ENCODE assay signal across 1 cellular context in the genomic region with DNA sequence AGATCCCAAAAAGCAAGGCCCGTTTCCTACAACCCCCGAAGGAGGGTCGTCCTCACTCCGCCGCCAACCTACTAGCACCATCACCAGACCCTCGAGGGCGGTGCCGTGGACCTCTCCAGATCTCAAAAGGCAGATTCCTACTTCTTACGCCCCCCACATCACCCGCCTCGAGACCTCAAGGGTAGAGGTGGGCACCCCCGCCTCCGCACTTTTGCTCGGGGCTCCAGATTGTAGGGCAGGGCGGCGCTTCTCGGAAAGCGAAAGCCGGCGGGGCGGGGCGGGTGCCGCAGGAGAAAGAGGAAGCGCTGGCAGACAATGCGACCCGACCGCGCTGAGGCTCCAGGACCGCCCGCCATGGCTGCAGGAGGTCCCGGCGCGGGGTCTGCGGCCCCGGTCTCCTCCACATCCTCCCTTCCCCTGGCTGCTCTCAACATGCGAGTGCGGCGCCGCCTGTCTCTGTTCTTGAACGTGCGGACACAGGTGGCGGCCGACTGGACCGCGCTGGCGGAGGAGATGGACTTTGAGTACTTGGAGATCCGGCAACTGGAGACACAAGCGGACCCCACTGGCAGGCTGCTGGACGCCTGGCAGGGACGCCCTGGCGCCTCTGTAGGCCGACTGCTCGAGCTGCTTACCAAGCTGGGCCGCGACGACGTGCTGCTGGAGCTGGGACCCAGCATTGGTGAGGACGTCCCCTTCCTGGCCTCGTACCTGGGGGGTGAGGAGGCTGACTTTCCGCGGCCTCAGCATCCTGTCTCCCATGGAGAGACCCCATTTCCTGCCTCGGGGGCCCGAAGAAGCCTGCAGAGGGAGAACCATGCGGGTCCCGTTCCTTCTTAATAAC.
TF ChIP-seq lines count a peak whose summit lies in the region.

A gene (plus strand): TSS at position 315 of the 844 bp plus-strand sequence. CDS start 40 bp downstream, at position 355.

TF ChIP-seq in HepG2, 621 proteins besides CTCF, POLR2A, EP300 and RAD21 (continued from another document and continues in another):
- TF ChIP-seq, protein P1, sequence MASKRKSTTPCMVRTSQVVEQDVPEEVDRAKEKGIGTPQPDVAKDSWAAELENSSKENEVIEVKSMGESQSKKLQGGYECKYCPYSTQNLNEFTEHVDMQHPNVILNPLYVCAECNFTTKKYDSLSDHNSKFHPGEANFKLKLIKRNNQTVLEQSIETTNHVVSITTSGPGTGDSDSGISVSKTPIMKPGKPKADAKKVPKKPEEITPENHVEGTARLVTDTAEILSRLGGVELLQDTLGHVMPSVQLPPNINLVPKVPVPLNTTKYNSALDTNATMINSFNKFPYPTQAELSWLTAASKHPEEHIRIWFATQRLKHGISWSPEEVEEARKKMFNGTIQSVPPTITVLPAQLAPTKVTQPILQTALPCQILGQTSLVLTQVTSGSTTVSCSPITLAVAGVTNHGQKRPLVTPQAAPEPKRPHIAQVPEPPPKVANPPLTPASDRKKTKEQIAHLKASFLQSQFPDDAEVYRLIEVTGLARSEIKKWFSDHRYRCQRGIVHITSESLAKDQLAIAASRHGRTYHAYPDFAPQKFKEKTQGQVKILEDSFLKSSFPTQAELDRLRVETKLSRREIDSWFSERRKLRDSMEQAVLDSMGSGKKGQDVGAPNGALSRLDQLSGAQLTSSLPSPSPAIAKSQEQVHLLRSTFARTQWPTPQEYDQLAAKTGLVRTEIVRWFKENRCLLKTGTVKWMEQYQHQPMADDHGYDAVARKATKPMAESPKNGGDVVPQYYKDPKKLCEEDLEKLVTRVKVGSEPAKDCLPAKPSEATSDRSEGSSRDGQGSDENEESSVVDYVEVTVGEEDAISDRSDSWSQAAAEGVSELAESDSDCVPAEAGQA (IDR thresholded peaks at IDR 0.05; ENCODE audit: low read depth), result no peak
- TF ChIP-seq, protein P1 (CRISPR knock-in tag; IDR thresholded peaks at IDR 0.05; ENCODE audit: borderline replicate concordance), result no peak
- no peak; the same call in 1 of the 2 replicates for TF ChIP-seq MYNN (CRISPR knock-in tag; IDR thresholded peaks at IDR 0.05; ENCODE audit: low read depth)
- TF ChIP-seq, protein P2, sequence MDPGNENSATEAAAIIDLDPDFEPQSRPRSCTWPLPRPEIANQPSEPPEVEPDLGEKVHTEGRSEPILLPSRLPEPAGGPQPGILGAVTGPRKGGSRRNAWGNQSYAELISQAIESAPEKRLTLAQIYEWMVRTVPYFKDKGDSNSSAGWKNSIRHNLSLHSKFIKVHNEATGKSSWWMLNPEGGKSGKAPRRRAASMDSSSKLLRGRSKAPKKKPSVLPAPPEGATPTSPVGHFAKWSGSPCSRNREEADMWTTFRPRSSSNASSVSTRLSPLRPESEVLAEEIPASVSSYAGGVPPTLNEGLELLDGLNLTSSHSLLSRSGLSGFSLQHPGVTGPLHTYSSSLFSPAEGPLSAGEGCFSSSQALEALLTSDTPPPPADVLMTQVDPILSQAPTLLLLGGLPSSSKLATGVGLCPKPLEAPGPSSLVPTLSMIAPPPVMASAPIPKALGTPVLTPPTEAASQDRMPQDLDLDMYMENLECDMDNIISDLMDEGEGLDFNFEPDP (CRISPR knock-in tag; conservative IDR thresholded peaks at IDR 0.05), result no peak
- peak; percentile 53; the same call in 1 of the 2 replicates for TF ChIP-seq KDM5B (CRISPR knock-in tag; IDR thresholded peaks at IDR 0.05; ENCODE audit: borderline replicate concordance)
- TF ChIP-seq, protein P3, sequence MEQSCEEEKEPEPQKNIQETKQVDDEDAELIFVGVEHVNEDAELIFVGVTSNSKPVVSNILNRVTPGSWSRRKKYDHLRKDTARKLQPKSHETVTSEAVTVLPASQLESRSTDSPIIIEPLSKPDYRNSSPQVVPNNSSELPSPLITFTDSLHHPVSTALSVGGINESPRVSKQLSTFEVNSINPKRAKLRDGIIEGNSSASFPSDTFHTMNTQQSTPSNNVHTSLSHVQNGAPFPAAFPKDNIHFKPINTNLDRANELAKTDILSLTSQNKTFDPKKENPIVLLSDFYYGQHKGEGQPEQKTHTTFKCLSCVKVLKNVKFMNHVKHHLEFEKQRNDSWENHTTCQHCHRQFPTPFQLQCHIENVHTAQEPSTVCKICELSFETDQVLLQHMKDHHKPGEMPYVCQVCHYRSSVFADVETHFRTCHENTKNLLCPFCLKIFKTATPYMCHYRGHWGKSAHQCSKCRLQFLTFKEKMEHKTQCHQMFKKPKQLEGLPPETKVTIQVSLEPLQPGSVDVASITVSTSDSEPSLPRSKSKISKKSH (CRISPR knock-in tag; IDR thresholded peaks at IDR 0.05; ENCODE audit: borderline replicate concordance), result peak; percentile 90; the same call in 1 of the 2 replicates
- no peak for TF ChIP-seq BORCS8-MEF2B (CRISPR knock-in tag; IDR thresholded peaks at IDR 0.05)
- TF ChIP-seq, protein P4, sequence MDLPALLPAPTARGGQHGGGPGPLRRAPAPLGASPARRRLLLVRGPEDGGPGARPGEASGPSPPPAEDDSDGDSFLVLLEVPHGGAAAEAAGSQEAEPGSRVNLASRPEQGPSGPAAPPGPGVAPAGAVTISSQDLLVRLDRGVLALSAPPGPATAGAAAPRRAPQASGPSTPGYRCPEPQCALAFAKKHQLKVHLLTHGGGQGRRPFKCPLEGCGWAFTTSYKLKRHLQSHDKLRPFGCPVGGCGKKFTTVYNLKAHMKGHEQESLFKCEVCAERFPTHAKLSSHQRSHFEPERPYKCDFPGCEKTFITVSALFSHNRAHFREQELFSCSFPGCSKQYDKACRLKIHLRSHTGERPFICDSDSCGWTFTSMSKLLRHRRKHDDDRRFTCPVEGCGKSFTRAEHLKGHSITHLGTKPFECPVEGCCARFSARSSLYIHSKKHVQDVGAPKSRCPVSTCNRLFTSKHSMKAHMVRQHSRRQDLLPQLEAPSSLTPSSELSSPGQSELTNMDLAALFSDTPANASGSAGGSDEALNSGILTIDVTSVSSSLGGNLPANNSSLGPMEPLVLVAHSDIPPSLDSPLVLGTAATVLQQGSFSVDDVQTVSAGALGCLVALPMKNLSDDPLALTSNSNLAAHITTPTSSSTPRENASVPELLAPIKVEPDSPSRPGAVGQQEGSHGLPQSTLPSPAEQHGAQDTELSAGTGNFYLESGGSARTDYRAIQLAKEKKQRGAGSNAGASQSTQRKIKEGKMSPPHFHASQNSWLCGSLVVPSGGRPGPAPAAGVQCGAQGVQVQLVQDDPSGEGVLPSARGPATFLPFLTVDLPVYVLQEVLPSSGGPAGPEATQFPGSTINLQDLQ (CRISPR knock-in tag; IDR thresholded peaks at IDR 0.05), result no peak; the same call in 1 of the 2 replicates
- TF ChIP-seq, protein P5, sequence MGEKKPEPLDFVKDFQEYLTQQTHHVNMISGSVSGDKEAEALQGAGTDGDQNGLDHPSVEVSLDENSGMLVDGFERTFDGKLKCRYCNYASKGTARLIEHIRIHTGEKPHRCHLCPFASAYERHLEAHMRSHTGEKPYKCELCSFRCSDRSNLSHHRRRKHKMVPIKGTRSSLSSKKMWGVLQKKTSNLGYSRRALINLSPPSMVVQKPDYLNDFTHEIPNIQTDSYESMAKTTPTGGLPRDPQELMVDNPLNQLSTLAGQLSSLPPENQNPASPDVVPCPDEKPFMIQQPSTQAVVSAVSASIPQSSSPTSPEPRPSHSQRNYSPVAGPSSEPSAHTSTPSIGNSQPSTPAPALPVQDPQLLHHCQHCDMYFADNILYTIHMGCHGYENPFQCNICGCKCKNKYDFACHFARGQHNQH (CRISPR knock-in tag; IDR thresholded peaks at IDR 0.05), result 0 out of 2 replicates have a peak, but pooled peaks have one; percentile 27
- TF ChIP-seq TCF7L2 (IDR thresholded peaks at IDR 0.05; ENCODE audit: low read depth, low read length), result no peak
- TF ChIP-seq ZNF749 (CRISPR knock-in tag; IDR thresholded peaks at IDR 0.05; ENCODE audit: borderline replicate concordance), result peak; percentile 31; the same call in 1 of the 2 replicates
- TF ChIP-seq ZNF441 (CRISPR knock-in tag; IDR thresholded peaks at IDR 0.05; ENCODE audit: borderline replicate concordance), result peak; percentile 73; the same call in 1 of the 2 replicates
- TF ChIP-seq NFKBIZ (CRISPR knock-in tag; IDR thresholded peaks at IDR 0.05), result no peak
- TF ChIP-seq U2AF2 (IDR thresholded peaks at IDR 0.05; ENCODE audit: low read depth, low read length), result no peak
- TF ChIP-seq TAF1 (CRISPR knock-in tag; IDR thresholded peaks at IDR 0.05), result peak; percentile 88
- TF ChIP-seq, protein P6, sequence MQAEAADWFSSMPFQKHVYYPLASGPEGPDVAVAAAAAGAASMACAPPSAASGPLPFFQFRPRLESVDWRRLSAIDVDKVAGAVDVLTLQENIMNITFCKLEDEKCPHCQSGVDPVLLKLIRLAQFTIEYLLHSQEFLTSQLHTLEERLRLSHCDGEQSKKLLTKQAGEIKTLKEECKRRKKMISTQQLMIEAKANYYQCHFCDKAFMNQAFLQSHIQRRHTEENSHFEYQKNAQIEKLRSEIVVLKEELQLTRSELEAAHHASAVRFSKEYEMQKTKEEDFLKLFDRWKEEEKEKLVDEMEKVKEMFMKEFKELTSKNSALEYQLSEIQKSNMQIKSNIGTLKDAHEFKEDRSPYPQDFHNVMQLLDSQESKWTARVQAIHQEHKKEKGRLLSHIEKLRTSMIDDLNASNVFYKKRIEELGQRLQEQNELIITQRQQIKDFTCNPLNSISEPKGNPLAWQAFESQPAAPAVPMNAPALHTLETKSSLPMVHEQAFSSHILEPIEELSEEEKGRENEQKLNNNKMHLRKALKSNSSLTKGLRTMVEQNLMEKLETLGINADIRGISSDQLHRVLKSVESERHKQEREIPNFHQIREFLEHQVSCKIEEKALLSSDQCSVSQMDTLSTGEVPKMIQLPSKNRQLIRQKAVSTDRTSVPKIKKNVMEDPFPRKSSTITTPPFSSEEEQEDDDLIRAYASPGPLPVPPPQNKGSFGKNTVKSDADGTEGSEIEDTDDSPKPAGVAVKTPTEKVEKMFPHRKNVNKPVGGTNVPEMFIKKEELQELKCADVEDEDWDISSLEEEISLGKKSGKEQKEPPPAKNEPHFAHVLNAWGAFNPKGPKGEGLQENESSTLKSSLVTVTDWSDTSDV (CRISPR knock-in tag; IDR thresholded peaks at IDR 0.05), result no peak; the same call in 1 of the 2 replicates
- TF ChIP-seq ZNF562 (CRISPR knock-in tag; IDR thresholded peaks at IDR 0.05; ENCODE audit: borderline replicate concordance), result no peak
- no peak for TF ChIP-seq SRSF4 (IDR thresholded peaks at IDR 0.05; ENCODE audit: low read depth, low read length, poor library complexity, severe bottlenecking)
- 0 out of 2 replicates have a peak, but pooled peaks have one; percentile 44 for TF ChIP-seq ZSCAN12 (CRISPR knock-in tag; IDR thresholded peaks at IDR 0.05)
- TF ChIP-seq FOXC1 (CRISPR knock-in tag; IDR thresholded peaks at IDR 0.05; ENCODE audit: borderline replicate concordance), result peak; percentile 69; the same call in 1 of the 2 replicates
- no peak for TF ChIP-seq MLLT10 (CRISPR knock-in tag; IDR thresholded peaks at IDR 0.05)
- TF ChIP-seq ZNF230 (CRISPR knock-in tag; IDR thresholded peaks at IDR 0.05), result 0 out of 2 replicates have a peak, but pooled peaks have one; percentile 7
- TF ChIP-seq JUNB (CRISPR knock-in tag; IDR thresholded peaks at IDR 0.05; ENCODE audit: borderline replicate concordance), result no peak
- TF ChIP-seq FIP1L1 (IDR thresholded peaks at IDR 0.05; ENCODE audit: borderline replicate concordance, insufficient read depth, low read depth, low read length), result no peak
- TF ChIP-seq PRPF4 (IDR thresholded peaks at IDR 0.05; ENCODE audit: low read depth, low read length, poor library complexity, severe bottlenecking), result no peak
- no peak for TF ChIP-seq DNMT1 (CRISPR knock-in tag; IDR thresholded peaks at IDR 0.05)
- peak; percentile 51; the same call in 1 of the 2 replicates for TF ChIP-seq ZNF780A (CRISPR knock-in tag; IDR thresholded peaks at IDR 0.05)
- no peak for TF ChIP-seq NCOA1 (CRISPR knock-in tag; IDR thresholded peaks at IDR 0.05)
- no peak for TF ChIP-seq ZNF816 (CRISPR knock-in tag; IDR thresholded peaks at IDR 0.05; ENCODE audit: borderline replicate concordance)
- TF ChIP-seq, protein P7, sequence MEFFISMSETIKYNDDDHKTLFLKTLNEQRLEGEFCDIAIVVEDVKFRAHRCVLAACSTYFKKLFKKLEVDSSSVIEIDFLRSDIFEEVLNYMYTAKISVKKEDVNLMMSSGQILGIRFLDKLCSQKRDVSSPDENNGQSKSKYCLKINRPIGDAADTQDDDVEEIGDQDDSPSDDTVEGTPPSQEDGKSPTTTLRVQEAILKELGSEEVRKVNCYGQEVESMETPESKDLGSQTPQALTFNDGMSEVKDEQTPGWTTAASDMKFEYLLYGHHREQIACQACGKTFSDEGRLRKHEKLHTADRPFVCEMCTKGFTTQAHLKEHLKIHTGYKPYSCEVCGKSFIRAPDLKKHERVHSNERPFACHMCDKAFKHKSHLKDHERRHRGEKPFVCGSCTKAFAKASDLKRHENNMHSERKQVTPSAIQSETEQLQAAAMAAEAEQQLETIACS (CRISPR knock-in tag; IDR thresholded peaks at IDR 0.05), result no peak
- TF ChIP-seq YY1 (IDR thresholded peaks at IDR 0.05; ENCODE audit: insufficient read depth, insufficient replicate concordance, low read depth, low read length), result peak; percentile 82
- TF ChIP-seq, protein P8, sequence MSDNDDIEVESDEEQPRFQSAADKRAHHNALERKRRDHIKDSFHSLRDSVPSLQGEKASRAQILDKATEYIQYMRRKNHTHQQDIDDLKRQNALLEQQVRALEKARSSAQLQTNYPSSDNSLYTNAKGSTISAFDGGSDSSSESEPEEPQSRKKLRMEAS (IDR thresholded peaks at IDR 0.05), result no peak
- no peak for TF ChIP-seq ZBTB42 (CRISPR knock-in tag; IDR thresholded peaks at IDR 0.05)
- no peak for TF ChIP-seq ZFP36 (IDR thresholded peaks at IDR 0.05; ENCODE audit: borderline replicate concordance, low read depth, low read length, partially characterized antibody)
- TF ChIP-seq ZNF841 (CRISPR knock-in tag; IDR thresholded peaks at IDR 0.05; ENCODE audit: borderline replicate concordance), result no peak
- TF ChIP-seq AKAP8 (CRISPR knock-in tag; IDR thresholded peaks at IDR 0.05), result no peak; the same call in 1 of the 2 replicates
